Comparison of ENCODE assay signal across 15 cellular contexts in the genomic region with DNA sequence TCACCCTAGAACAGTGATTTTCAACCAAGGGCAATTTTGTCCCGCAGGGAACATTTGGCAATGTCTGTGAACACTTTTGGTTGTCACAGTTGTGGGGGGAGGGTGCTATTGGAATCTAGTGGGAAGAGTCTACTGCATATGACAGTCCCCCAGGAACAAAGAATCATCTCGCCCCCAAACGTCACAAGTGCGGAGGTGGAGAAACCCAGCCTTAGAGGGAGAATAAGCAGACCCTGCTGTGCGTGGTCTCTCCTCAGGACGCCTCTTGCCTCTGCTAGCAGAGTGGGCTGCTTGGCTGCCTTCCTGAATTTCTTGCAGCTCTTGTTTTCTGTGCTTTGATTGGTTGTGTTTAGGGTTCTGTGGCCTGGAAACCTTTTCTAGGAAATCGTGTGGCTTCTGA. TPM values are rescaled to one million over a fixed set of nuclear protein-coding genes. Genes with fewer than 3 reads are reported as not detected.
DNase-seq lines count a peak whose midpoint lies in the region; ATAC-seq and TF ChIP-seq lines count a peak whose summit lies in the region.
"Had no signal": no experiment of that assay in that cellular context is flagged by ENCODE, and none has a peak within 500 bp of the region (broad histone marks: within the 10 kb centered on the region; RNA-seq: fewer than 3 reads in every experiment).

No MANE protein-coding gene starts in this region.

- H3K36me3 Mint-ChIP-seq in nephron (ENCODE audit: low read depth), result no peaks in the 10 kb centered on the region
- H3K36me3 Mint-ChIP-seq: CD8-positive, alpha-beta memory T cell had no signal

- TF ChIP-seq POLR2A in upper lobe of left lung (IDR thresholded peaks at IDR 0.05), result no peak

- WGBS in upper lobe of left lung, 2 donors, result 75 to 79% methylated on average over 7 of the region's 7 CpGs

- no peak overlapping the region for H3K4me3 Mint-ChIP-seq in nephron
- H3K4me3 Mint-ChIP-seq: activated CD4-positive, alpha-beta T cell treated with anti-CD3 and anti-CD28 coated beads for 36 hours; CD8-positive, alpha-beta memory T cell; T-helper 1 cell treated with Interleukin-12 subunit alpha and Interleukin-12 subunit beta and Interleukin-4 antibody, amounts not matched to agents 30 μg/mL and 1 μg/mL, for 36 hours had no signal

- DNase-seq in DMS79 treated with DMSO at 0.1 percent for 48 hours (lab: John Stamatoyannopoulos, UW), result peak; percentile 25
- no peak for DNase-seq in DMS79 (lab: John Stamatoyannopoulos, UW)
- no peak for DNase-seq in upper lobe of left lung
- DNase-seq in SW480 (ENCODE audit: low spot score), result no peak
- no peak for DNase-seq in ecto neural progenitor cell (ENCODE audit: low spot score)
- DNase-seq in stimulated activated CD4-positive, alpha-beta T cell treated with anti-CD3 and anti-CD28 coated beads, Interleukin-2, amount 100 ng/mL, for 24 hours, result no peak
- DNase-seq: 8988T; activated CD4-positive, alpha-beta T cell treated with anti-CD3 and anti-CD28 coated beads for 36 hours; CD8-positive, alpha-beta memory T cell; midbrain; stimulated activated naive CD8-positive, alpha-beta T cell treated with anti-CD3 and anti-CD28 coated beads, Interleukin-15, Interleukin-2, amounts not matched to agents 100 U/mL and 50 U/mL, for 24 hours had no signal

- no peak for TF ChIP-seq CTCF in nephron (IDR thresholded peaks at IDR 0.05; ENCODE audit: unreplicated experiment in 3 of 3)
- TF ChIP-seq CTCF in upper lobe of left lung (IDR thresholded peaks at IDR 0.05), result no peak

- ATAC-seq in upper lobe of left lung (ENCODE audit: low FRiP score in 2 of 2), result no peak
- ATAC-seq: activated CD4-positive, alpha-beta T cell treated with anti-CD3 and anti-CD28 coated beads for 36 hours had no signal

- no peaks in the 10 kb centered on the region for H3K36me3 ChIP-seq in upper lobe of left lung

- TF ChIP-seq EP300 in upper lobe of left lung (IDR thresholded peaks at IDR 0.05), result no peak

- H3K4me1 ChIP-seq in upper lobe of left lung, result peaks cover 77 to 92% (median 86%) of the 10 kb centered on the region in 4 donors

- no peaks in the 10 kb centered on the region for H3K9me3 ChIP-seq in upper lobe of left lung

- H3K27ac Mint-ChIP-seq in nephron, result peak overlapping the region in 2 of 3 experiments; percentile 55 to 76
- H3K27ac Mint-ChIP-seq: activated CD4-positive, alpha-beta T cell treated with anti-CD3 and anti-CD28 coated beads for 36 hours; activated T-cell treated with anti-CD3 and anti-CD28 coated beads, Interleukin-2, amount 50 U/mL, for 72 hours; T-helper 1 cell treated with Interleukin-12 subunit alpha and Interleukin-12 subunit beta and Interleukin-4 antibody, amounts not matched to agents 30 μg/mL and 1 μg/mL, for 36 hours had no signal

- H3K27me3 ChIP-seq in upper lobe of left lung, result no peaks in the 10 kb centered on the region

- H3K27me3 Mint-ChIP-seq in nephron (ENCODE audit: low read depth), result peaks cover 79% of the 10 kb centered on the region
- H3K27me3 Mint-ChIP-seq: activated CD4-positive, alpha-beta T cell treated with anti-CD3 and anti-CD28 coated beads for 36 hours had no signal

- H3K4me1 Mint-ChIP-seq in nephron, result peaks cover 81% of the 10 kb centered on the region

- H3K4me3 ChIP-seq in upper lobe of left lung, result no peak overlapping the region

- peak overlapping the region; percentile 78 for H3K27ac ChIP-seq in cingulate gyrus (ENCODE audit: low read depth, low read length)
- H3K27ac ChIP-seq in upper lobe of left lung, result peak overlapping the region; percentile 68 to 89 (median 79)

- no peaks in the 10 kb centered on the region for H3K9me3 Mint-ChIP-seq in nephron
- H3K9me3 Mint-ChIP-seq: activated T-cell treated with anti-CD3 and anti-CD28 coated beads, Interleukin-2, amount 50 U/mL, for 72 hours; CD8-positive, alpha-beta memory T cell; T-helper 1 cell treated with Interleukin-12 subunit alpha and Interleukin-12 subunit beta and Interleukin-4 antibody, amounts not matched to agents 30 μg/mL and 1 μg/mL, for 36 hours had no signal

RNA-seq across cellular contexts. Expression of a gene that starts 42.4 kb away (rescaled TPM):
- total RNA-seq in upper lobe of left lung, result 100 to 1,000 TPM in 3 of 6 donors, 10 to 100 TPM in 3; 64.0 to 188 (median 107) TPM
